9 cellular contexts compared by ENCODE assay signal in genomic region chr6:28597217-28597835, GRCh38.
DNase-seq lines count a peak whose midpoint lies in the region; ATAC-seq, FAIRE-seq and TF ChIP-seq lines count a peak whose summit lies in the region.
"Had no signal": no experiment of that assay in that cellular context is flagged by ENCODE, and none has a peak within 500 bp of the region (broad histone marks: within the 10 kb centered on the region; RNA-seq: fewer than 3 reads in every experiment).

No MANE protein-coding gene starts in this region.

- no peak for TF ChIP-seq CTCF in C4-2B (conservative IDR thresholded peaks at IDR 0.05)
- TF ChIP-seq CTCF in RWPE1 (conservative IDR thresholded peaks at IDR 0.05; ENCODE audit: low read depth) = no peak
- no peak for TF ChIP-seq CTCF in H1 (IDR thresholded peaks at IDR 0.05; ENCODE audit: control extremely low read depth in 1 of 3, insufficient read depth in 1 of 3, low read depth in 1 of 3, low read length in 3 of 3)

- no peak overlapping the region for H3K4ac ChIP-seq in H1 (replicated peaks; ENCODE audit: insufficient read length, low read depth, low read length)

- FAIRE-seq in H1 (lab: Jason Lieb, UNC) = peak; percentile 81

- no peak overlapping the region for H2BK120ac ChIP-seq in H1 (replicated peaks; ENCODE audit: low read depth, low read length)

- no peak overlapping the region for H3K56ac ChIP-seq in H1 (replicated peaks; ENCODE audit: insufficient read length, low read depth, low read length)

- no peak for TF ChIP-seq RAD21 in H1 (IDR thresholded peaks at IDR 0.05 in 1 of 2, conservative IDR thresholded peaks at IDR 0.05 in 1 of 2; ENCODE audit: low read depth in 2 of 2, low read length in 2 of 2)

- no peak overlapping the region for H3K23ac ChIP-seq in H1 (ENCODE audit: insufficient read length)

- DNase-seq in RWPE1 (ENCODE audit: low spot score) (peak; percentile 49), H1 (ENCODE audit: low read depth in 1 of 2, low spot score in 2 of 2) (peak in 1 of 2 experiments; percentile 86)
- DNase-seq in stimulated activated CD4-positive, alpha-beta T cell treated with anti-CD3 and anti-CD28 coated beads, Interleukin-12 subunit alpha, Interleukin-12 subunit beta, amount 100 ng/mL, for 4 hours = peak; percentile 28

- POLR2A ChIA-PET in RWPE1 (lab: Yijun Ruan, JAX; ENCODE audit: low non-redundant PET) (no interaction called here), H1 (lab: Charles Lee; ENCODE audit: partially characterized antibody) (interaction anchor here (1.2 to 1.6 kb wide), 3 partner anchors 10 to 108 kb away, joined by 3 to 4 read pairs (median 4); a partner anchor contains a TSS)

- no peak for TF ChIP-seq EP300 in H1 (IDR thresholded peaks at IDR 0.05; ENCODE audit: borderline replicate concordance in 1 of 2, low read depth in 2 of 2, low read length in 2 of 2)

- no peak for TF ChIP-seq POLR2A in H1 (IDR thresholded peaks at IDR 0.05; ENCODE audit: control extremely low read depth in 1 of 2, low read depth in 2 of 2, low read length in 2 of 2)

- H3K4me1 ChIP-seq in H1 (replicated peaks in 1 of 4; ENCODE audit: control insufficient read depth in 3 of 4, insufficient read depth in 4 of 4, low read length in 3 of 4) = no peaks in the 10 kb centered on the region

- H2BK12ac ChIP-seq in H1 (ENCODE audit: low read depth, low read length) = no peak overlapping the region

- no peak overlapping the region for H3K14ac ChIP-seq in H1 (ENCODE audit: insufficient read length)

- no peak overlapping the region for H2BK15ac ChIP-seq in H1 (ENCODE audit: low read length)

- H3K27ac ChIP-seq in C4-2B (peak overlapping the region; percentile 57; the same call in 1 of the 2 replicates), RWPE1 (no peak overlapping the region), H1 (ENCODE audit: low read depth, low read length) (no peak overlapping the region)

- no peak overlapping the region for H2BK20ac ChIP-seq in H1 (ENCODE audit: low read length)

- WGBS in H1 (ENCODE audit: extremely low coverage in 1 of 2, insufficient coverage in 1 of 2, insufficient read length in 1 of 2, insufficient replicate concordance in 2 of 2, low coverage in 1 of 2, low lambda C conversion rate in 2 of 2, missing lambda C conversion rate in 1 of 2), 2 experiments = 2% methylated on average over 18 of the region's 18 CpGs; no CpG with 5 or more reads in 1 of the 2 experiments

- H3K79me1 ChIP-seq in H1 (ENCODE audit: low read depth, low read length) = no peaks in the 10 kb centered on the region

- peak overlapping the region; percentile 62 to 70 for H3K4me2 ChIP-seq in H1 (ENCODE audit: insufficient read depth in 1 of 2, low read depth in 2 of 2, low read length in 2 of 2)

- no peaks in the 10 kb centered on the region for H3K79me2 ChIP-seq in H1 (ENCODE audit: control insufficient read depth in 1 of 2, insufficient read depth in 2 of 2, low read length in 2 of 2)

- H3K23me2 ChIP-seq in H1 (ENCODE audit: low read depth, low read length) = no peaks in the 10 kb centered on the region; the same call in 1 of the 2 replicates

- H3K9me3 ChIP-seq in H1 (ENCODE audit: insufficient read depth in 2 of 2, low read depth in 1 of 2, low read length in 1 of 2) = no peaks in the 10 kb centered on the region

- H3K36me3 ChIP-seq in H1 (ENCODE audit: control insufficient read depth in 2 of 4, insufficient read depth in 4 of 4, low read length in 3 of 4) = no peaks in the 10 kb centered on the region

- peak overlapping the region; percentile 58 to 81 (median 66) for H3K4me3 ChIP-seq in H1 (ENCODE audit: extremely low read depth in 1 of 4, insufficient read depth in 2 of 4, low read depth in 3 of 4, low read length in 4 of 4)
- H3K4me3 ChIP-seq: lung had no signal

- peak overlapping the region in 2 of 4 experiments; percentile 0 to 67; a peak in 2 of 7 replicates for H3K9ac ChIP-seq in H1 (replicated peaks in 1 of 4; ENCODE audit: extremely low read depth in 1 of 4, low read depth in 3 of 4, low read length in 3 of 4)

- CTCF ChIA-PET in RWPE1 (lab: Yijun Ruan, JAX) (interaction anchor here (0.6 kb wide), 1 partner anchor 791 kb away, joined by 4 read pairs; no protein-coding TSS in a partner anchor), H1 (lab: Charles Lee; ENCODE audit: partially characterized antibody) (no interaction called here)

- no peak overlapping the region for H3K18ac ChIP-seq in H1 (ENCODE audit: extremely low read depth, low read length)

- peak overlapping the region; percentile 87 for H2AFZ ChIP-seq in H1 (ENCODE audit: low read length)

- ATAC-seq in HG02884 (IDR thresholded peaks at IDR 0.05; ENCODE audit: unreplicated experiment) (peak; percentile 47), GM18520 (IDR thresholded peaks at IDR 0.05; ENCODE audit: unreplicated experiment) (no peak), HG02852 (IDR thresholded peaks at IDR 0.05; ENCODE audit: unreplicated experiment) (no peak), GM18870 (IDR thresholded peaks at IDR 0.05; ENCODE audit: unreplicated experiment) (no peak)

- no peak overlapping the region for H2BK5ac ChIP-seq in H1 (ENCODE audit: low read depth, low read length)

- H4K5ac ChIP-seq in H1 (ENCODE audit: insufficient read length, low read depth, low read length) = no peak overlapping the region

- H2AK5ac ChIP-seq in H1 (ENCODE audit: low read depth, low read length) = no peak overlapping the region

- no peaks in the 10 kb centered on the region for H4K20me1 ChIP-seq in H1 (replicated peaks in 1 of 2; ENCODE audit: control insufficient read depth in 1 of 2, insufficient read depth in 2 of 2, low read length in 2 of 2)

- no peak overlapping the region for H4K91ac ChIP-seq in H1 (replicated peaks; ENCODE audit: insufficient read length, low read length)

- H3K27me3 ChIP-seq in H1 (replicated peaks in 1 of 4; ENCODE audit: control insufficient read depth in 3 of 4, extremely low read depth in 1 of 4, insufficient read depth in 3 of 4, low read length in 3 of 4) = no peaks in the 10 kb centered on the region

- no peak overlapping the region for H4K8ac ChIP-seq in H1 (ENCODE audit: extremely low read depth, insufficient read depth, low read length)

TF ChIP-seq in H1, 55 proteins besides CTCF, POLR2A, EP300 and RAD21 (continues in another document):
- TF ChIP-seq ZNF274 (IDR thresholded peaks at IDR 0.05; ENCODE audit: borderline replicate concordance, extremely low read depth, low read length) = no peak
- no peak for TF ChIP-seq PHF8 (conservative IDR thresholded peaks at IDR 0.05; ENCODE audit: low read depth, low read length)
- peak; percentile 99 for TF ChIP-seq TBP (IDR thresholded peaks at IDR 0.05; ENCODE audit: low read depth, low read length)
- 0 out of 2 replicates have a peak, but pooled peaks have one; percentile 25 for TF ChIP-seq CEBPB (IDR thresholded peaks at IDR 0.05; ENCODE audit: low read depth, low read length)
- TF ChIP-seq ASH2L (IDR thresholded peaks at IDR 0.05; ENCODE audit: low read length) = peak; percentile 71
